Comparison of ENCODE assay signal across 1 cellular context in the genomic region with DNA sequence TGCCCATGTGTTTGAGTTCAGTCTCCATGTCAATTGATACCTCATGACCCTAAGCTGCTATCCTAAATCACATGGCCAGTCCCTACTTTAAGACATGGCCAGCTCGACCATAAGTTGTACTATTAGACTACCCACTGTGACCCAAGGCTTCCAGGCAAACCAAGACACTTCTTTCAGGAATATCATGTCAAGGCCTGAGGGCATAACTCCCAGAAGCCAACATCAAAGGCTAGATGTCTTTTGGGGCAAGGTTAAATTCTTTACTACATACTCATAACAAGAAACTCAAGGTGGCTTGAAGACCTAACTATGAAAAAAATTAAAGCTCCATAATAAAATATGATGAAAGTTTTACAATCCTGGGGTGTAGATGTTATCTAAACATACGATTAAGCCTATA.
TF ChIP-seq lines count a peak whose summit lies in the region.

No MANE protein-coding gene starts in this region.

TF ChIP-seq in SK-N-SH, 30 proteins besides CTCF, POLR2A, EP300 and RAD21:
- TF ChIP-seq, protein P1, sequence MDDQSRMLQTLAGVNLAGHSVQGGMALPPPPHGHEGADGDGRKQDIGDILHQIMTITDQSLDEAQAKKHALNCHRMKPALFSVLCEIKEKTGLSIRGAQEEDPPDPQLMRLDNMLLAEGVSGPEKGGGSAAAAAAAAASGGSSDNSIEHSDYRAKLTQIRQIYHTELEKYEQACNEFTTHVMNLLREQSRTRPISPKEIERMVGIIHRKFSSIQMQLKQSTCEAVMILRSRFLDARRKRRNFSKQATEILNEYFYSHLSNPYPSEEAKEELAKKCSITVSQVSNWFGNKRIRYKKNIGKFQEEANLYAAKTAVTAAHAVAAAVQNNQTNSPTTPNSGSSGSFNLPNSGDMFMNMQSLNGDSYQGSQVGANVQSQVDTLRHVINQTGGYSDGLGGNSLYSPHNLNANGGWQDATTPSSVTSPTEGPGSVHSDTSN (IDR thresholded peaks at IDR 0.05), result no peak
- TF ChIP-seq SMC3 (IDR thresholded peaks at IDR 0.05; ENCODE audit: low read depth, low read length), result no peak
- TF ChIP-seq NRF1 (IDR thresholded peaks at IDR 0.05; ENCODE audit: low read depth, low read length), result no peak
- TF ChIP-seq TAF1 (IDR thresholded peaks at IDR 0.05; ENCODE audit: borderline replicate concordance, low read depth, low read length), result no peak
- TF ChIP-seq, protein P2, sequence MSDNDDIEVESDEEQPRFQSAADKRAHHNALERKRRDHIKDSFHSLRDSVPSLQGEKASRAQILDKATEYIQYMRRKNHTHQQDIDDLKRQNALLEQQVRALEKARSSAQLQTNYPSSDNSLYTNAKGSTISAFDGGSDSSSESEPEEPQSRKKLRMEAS (IDR thresholded peaks at IDR 0.05; ENCODE audit: low read depth), result no peak
- TF ChIP-seq USF2 (IDR thresholded peaks at IDR 0.05; ENCODE audit: borderline replicate concordance, low read depth, low read length), result no peak
- TF ChIP-seq YY1 (IDR thresholded peaks at IDR 0.05; ENCODE audit: low read depth), result no peak
- no peak for TF ChIP-seq NFIC (IDR thresholded peaks at IDR 0.05; ENCODE audit: borderline replicate concordance)
- no peak for TF ChIP-seq CHD2 (IDR thresholded peaks at IDR 0.05; ENCODE audit: low read length, partially characterized antibody)
- TF ChIP-seq POLR2AphosphoS5 (IDR thresholded peaks at IDR 0.05; ENCODE audit: low read depth, low read length), result no peak
- TF ChIP-seq, protein P3, sequence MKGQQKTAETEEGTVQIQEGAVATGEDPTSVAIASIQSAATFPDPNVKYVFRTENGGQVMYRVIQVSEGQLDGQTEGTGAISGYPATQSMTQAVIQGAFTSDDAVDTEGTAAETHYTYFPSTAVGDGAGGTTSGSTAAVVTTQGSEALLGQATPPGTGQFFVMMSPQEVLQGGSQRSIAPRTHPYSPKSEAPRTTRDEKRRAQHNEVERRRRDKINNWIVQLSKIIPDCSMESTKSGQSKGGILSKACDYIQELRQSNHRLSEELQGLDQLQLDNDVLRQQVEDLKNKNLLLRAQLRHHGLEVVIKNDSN (IDR thresholded peaks at IDR 0.05; ENCODE audit: borderline replicate concordance, low read depth), result no peak
- TF ChIP-seq GABPA (IDR thresholded peaks at IDR 0.05; ENCODE audit: low read depth), result no peak
- no peak for TF ChIP-seq FOSL2 (IDR thresholded peaks at IDR 0.05; ENCODE audit: borderline replicate concordance, low read depth)
- TF ChIP-seq, protein P4, sequence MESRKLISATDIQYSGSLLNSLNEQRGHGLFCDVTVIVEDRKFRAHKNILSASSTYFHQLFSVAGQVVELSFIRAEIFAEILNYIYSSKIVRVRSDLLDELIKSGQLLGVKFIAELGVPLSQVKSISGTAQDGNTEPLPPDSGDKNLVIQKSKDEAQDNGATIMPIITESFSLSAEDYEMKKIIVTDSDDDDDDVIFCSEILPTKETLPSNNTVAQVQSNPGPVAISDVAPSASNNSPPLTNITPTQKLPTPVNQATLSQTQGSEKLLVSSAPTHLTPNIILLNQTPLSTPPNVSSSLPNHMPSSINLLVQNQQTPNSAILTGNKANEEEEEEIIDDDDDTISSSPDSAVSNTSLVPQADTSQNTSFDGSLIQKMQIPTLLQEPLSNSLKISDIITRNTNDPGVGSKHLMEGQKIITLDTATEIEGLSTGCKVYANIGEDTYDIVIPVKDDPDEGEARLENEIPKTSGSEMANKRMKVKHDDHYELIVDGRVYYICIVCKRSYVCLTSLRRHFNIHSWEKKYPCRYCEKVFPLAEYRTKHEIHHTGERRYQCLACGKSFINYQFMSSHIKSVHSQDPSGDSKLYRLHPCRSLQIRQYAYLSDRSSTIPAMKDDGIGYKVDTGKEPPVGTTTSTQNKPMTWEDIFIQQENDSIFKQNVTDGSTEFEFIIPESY (IDR thresholded peaks at IDR 0.05; ENCODE audit: borderline replicate concordance, low read depth), result no peak
- no peak for TF ChIP-seq ELF1 (IDR thresholded peaks at IDR 0.05)
- no peak for TF ChIP-seq TCF12 (IDR thresholded peaks at IDR 0.05)
- TF ChIP-seq, protein P5, sequence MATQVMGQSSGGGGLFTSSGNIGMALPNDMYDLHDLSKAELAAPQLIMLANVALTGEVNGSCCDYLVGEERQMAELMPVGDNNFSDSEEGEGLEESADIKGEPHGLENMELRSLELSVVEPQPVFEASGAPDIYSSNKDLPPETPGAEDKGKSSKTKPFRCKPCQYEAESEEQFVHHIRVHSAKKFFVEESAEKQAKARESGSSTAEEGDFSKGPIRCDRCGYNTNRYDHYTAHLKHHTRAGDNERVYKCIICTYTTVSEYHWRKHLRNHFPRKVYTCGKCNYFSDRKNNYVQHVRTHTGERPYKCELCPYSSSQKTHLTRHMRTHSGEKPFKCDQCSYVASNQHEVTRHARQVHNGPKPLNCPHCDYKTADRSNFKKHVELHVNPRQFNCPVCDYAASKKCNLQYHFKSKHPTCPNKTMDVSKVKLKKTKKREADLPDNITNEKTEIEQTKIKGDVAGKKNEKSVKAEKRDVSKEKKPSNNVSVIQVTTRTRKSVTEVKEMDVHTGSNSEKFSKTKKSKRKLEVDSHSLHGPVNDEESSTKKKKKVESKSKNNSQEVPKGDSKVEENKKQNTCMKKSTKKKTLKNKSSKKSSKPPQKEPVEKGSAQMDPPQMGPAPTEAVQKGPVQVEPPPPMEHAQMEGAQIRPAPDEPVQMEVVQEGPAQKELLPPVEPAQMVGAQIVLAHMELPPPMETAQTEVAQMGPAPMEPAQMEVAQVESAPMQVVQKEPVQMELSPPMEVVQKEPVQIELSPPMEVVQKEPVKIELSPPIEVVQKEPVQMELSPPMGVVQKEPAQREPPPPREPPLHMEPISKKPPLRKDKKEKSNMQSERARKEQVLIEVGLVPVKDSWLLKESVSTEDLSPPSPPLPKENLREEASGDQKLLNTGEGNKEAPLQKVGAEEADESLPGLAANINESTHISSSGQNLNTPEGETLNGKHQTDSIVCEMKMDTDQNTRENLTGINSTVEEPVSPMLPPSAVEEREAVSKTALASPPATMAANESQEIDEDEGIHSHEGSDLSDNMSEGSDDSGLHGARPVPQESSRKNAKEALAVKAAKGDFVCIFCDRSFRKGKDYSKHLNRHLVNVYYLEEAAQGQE (IDR thresholded peaks at IDR 0.05; ENCODE audit: low read depth, low read length), result no peak
- TF ChIP-seq FOXM1 (IDR thresholded peaks at IDR 0.05; ENCODE audit: low read depth), result no peak
- TF ChIP-seq GATA2 (CRISPR knock-in tag; IDR thresholded peaks at IDR 0.05), result no peak
